ENCODE assay signal across 1 cellular context in the genomic region with DNA sequence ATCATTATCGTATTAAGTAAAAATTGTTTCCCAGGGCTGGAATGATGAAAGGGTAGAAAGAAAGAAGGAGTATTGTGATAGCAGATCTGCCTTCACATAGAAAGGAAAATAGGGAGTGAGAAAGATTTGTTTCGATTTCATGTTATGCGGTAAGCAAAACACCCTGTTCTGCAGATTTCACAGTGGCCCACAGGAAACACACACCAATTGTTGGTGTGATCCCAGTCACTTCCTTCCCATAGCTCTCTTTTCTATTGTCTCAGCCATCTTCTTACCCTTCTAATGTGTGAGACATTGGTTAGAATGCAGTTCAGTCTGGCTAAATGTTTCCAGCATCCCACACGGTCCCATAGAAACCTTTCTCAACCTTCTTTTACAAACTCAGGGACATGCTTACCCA.
TF ChIP-seq lines count a peak whose summit lies in the region.

No MANE protein-coding gene starts in this region.

TF ChIP-seq in GM23338, 12 proteins besides CTCF, POLR2A, EP300 and RAD21 (continued from another document):
- TF ChIP-seq, protein P1, sequence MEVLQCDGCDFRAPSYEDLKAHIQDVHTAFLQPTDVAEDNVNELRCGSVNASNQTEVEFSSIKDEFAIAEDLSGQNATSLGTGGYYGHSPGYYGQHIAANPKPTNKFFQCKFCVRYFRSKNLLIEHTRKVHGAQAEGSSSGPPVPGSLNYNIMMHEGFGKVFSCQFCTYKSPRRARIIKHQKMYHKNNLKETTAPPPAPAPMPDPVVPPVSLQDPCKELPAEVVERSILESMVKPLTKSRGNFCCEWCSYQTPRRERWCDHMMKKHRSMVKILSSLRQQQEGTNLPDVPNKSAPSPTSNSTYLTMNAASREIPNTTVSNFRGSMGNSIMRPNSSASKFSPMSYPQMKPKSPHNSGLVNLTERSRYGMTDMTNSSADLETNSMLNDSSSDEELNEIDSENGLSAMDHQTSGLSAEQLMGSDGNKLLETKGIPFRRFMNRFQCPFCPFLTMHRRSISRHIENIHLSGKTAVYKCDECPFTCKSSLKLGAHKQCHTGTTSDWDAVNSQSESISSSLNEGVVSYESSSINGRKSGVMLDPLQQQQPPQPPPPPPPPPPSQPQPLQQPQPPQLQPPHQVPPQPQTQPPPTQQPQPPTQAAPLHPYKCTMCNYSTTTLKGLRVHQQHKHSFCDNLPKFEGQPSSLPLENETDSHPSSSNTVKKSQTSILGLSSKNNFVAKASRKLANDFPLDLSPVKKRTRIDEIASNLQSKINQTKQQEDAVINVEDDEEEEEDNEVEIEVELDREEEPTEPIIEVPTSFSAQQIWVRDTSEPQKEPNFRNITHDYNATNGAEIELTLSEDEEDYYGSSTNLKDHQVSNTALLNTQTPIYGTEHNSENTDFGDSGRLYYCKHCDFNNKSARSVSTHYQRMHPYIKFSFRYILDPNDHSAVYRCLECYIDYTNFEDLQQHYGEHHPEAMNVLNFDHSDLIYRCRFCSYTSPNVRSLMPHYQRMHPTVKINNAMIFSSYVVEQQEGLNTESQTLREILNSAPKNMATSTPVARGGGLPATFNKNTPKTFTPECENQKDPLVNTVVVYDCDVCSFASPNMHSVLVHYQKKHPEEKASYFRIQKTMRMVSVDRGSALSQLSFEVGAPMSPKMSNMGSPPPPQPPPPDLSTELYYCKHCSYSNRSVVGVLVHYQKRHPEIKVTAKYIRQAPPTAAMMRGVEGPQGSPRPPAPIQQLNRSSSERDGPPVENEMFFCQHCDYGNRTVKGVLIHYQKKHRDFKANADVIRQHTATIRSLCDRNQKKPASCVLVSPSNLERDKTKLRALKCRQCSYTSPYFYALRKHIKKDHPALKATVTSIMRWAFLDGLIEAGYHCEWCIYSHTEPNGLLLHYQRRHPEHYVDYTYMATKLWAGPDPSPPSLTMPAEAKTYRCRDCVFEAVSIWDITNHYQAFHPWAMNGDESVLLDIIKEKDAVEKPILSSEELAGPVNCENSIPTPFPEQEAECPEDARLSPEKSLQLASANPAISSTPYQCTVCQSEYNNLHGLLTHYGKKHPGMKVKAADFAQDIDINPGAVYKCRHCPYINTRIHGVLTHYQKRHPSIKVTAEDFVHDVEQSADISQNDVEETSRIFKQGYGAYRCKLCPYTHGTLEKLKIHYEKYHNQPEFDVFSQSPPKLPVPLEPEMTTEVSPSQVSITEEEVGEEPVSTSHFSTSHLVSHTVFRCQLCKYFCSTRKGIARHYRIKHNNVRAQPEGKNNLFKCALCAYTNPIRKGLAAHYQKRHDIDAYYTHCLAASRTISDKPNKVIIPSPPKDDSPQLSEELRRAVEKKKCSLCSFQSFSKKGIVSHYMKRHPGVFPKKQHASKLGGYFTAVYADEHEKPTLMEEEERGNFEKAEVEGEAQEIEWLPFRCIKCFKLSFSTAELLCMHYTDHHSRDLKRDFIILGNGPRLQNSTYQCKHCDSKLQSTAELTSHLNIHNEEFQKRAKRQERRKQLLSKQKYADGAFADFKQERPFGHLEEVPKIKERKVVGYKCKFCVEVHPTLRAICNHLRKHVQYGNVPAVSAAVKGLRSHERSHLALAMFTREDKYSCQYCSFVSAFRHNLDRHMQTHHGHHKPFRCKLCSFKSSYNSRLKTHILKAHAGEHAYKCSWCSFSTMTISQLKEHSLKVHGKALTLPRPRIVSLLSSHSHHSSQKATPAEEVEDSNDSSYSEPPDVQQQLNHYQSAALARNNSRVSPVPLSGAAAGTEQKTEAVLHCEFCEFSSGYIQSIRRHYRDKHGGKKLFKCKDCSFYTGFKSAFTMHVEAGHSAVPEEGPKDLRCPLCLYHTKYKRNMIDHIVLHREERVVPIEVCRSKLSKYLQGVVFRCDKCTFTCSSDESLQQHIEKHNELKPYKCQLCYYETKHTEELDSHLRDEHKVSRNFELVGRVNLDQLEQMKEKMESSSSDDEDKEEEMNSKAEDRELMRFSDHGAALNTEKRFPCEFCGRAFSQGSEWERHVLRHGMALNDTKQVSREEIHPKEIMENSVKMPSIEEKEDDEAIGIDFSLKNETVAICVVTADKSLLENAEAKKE (CRISPR knock-in tag; IDR thresholded peaks at IDR 0.05): no peak
- TF ChIP-seq CREB1 (CRISPR knock-in tag; IDR thresholded peaks at IDR 0.05; ENCODE audit: low read depth) (no peak), EZH2phosphoT487 (IDR thresholded peaks at IDR 0.05; ENCODE audit: unreplicated experiment) (no peak), JUNB (IDR thresholded peaks at IDR 0.05; ENCODE audit: unreplicated experiment) (no peak), STAT1 (IDR thresholded peaks at IDR 0.05; ENCODE audit: unreplicated experiment) (no peak), POLR2AphosphoS5 (IDR thresholded peaks at IDR 0.05; ENCODE audit: low read depth) (no peak)
- TF ChIP-seq, protein P2, sequence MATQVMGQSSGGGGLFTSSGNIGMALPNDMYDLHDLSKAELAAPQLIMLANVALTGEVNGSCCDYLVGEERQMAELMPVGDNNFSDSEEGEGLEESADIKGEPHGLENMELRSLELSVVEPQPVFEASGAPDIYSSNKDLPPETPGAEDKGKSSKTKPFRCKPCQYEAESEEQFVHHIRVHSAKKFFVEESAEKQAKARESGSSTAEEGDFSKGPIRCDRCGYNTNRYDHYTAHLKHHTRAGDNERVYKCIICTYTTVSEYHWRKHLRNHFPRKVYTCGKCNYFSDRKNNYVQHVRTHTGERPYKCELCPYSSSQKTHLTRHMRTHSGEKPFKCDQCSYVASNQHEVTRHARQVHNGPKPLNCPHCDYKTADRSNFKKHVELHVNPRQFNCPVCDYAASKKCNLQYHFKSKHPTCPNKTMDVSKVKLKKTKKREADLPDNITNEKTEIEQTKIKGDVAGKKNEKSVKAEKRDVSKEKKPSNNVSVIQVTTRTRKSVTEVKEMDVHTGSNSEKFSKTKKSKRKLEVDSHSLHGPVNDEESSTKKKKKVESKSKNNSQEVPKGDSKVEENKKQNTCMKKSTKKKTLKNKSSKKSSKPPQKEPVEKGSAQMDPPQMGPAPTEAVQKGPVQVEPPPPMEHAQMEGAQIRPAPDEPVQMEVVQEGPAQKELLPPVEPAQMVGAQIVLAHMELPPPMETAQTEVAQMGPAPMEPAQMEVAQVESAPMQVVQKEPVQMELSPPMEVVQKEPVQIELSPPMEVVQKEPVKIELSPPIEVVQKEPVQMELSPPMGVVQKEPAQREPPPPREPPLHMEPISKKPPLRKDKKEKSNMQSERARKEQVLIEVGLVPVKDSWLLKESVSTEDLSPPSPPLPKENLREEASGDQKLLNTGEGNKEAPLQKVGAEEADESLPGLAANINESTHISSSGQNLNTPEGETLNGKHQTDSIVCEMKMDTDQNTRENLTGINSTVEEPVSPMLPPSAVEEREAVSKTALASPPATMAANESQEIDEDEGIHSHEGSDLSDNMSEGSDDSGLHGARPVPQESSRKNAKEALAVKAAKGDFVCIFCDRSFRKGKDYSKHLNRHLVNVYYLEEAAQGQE (IDR thresholded peaks at IDR 0.05; ENCODE audit: unreplicated experiment): no peak
- TF ChIP-seq, protein P3, sequence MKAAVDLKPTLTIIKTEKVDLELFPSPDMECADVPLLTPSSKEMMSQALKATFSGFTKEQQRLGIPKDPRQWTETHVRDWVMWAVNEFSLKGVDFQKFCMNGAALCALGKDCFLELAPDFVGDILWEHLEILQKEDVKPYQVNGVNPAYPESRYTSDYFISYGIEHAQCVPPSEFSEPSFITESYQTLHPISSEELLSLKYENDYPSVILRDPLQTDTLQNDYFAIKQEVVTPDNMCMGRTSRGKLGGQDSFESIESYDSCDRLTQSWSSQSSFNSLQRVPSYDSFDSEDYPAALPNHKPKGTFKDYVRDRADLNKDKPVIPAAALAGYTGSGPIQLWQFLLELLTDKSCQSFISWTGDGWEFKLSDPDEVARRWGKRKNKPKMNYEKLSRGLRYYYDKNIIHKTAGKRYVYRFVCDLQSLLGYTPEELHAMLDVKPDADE (IDR thresholded peaks at IDR 0.05): no peak
